19 cellular contexts compared by ENCODE assay signal in the genomic region with DNA sequence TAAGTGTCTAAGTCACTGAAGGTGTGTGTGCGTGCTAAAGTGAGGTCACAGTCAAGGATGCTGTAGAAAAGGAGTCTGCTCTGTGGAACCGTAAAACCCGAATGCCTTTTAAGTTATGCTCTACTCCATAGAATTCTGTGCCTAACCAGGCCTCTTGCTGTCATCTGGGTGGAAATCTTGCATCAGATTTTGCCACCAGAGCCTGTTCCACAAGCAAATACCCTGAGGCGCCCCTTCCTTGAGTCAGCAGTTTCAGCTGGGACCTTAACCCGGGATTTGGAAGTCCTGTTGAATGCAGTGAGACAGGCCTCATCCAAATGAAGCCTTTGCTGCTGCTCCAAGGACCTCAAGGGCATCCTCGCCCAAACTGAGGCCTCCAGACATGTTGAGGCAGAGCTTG.
"Had no signal": no experiment of that assay in that cellular context is flagged by ENCODE, and none has a peak within 500 bp of the region (broad histone marks: within the 10 kb centered on the region; RNA-seq: fewer than 3 reads in every experiment).

No MANE protein-coding gene starts in this region.

- ATAC-seq: activated CD8-positive, alpha-beta T cell treated with anti-CD3 and anti-CD28 coated beads, Interleukin-2, amount 10 ng/mL, durations not matched to agents 7 days and 5 days; gastroesophageal sphincter; left lung; naive thymus-derived CD8-positive, alpha-beta T cell; stimulated activated effector memory CD8-positive, alpha-beta T cell treated with anti-CD3 and anti-CD28 coated beads, Interleukin-12 subunit alpha, Interleukin-12 subunit beta, amount 100 ng/mL, for 72 hours; T-helper 17 cell; WTC11 had no signal

- H3K27ac ChIP-seq: coronary artery, gastroesophageal sphincter, left lung, thyroid gland, uterus had no signal

- H3K4me3 ChIP-seq: coronary artery, gastroesophageal sphincter, left lung, thyroid gland, uterus had no signal

- H3K4me1 ChIP-seq: gastroesophageal sphincter, left lung, thyroid gland, uterus had no signal

- H3K4me3 Mint-ChIP-seq: activated CD8-positive, alpha-beta T cell treated with anti-CD3 and anti-CD28 coated beads, Interleukin-2, amount 10 ng/mL, durations not matched to agents 7 days and 5 days; activated naive CD4-positive, alpha-beta T cell treated with anti-CD3 and anti-CD28 coated beads, Interleukin-2, amount 50 U/mL, for 24 hours; memory B cell; naive thymus-derived CD8-positive, alpha-beta T cell; stimulated activated effector memory CD8-positive, alpha-beta T cell treated with anti-CD3 and anti-CD28 coated beads, Interleukin-12 subunit alpha, Interleukin-12 subunit beta, amount 100 ng/mL, for 72 hours; T-helper 17 cell; WTC11 had no signal

- DNase-seq: activated CD4-positive, alpha-beta T cell treated with anti-CD3 and anti-CD28 coated beads for 48 hours; activated CD8-positive, alpha-beta memory T cell treated with anti-CD3 and anti-CD28 coated beads, Interleukin-2, amount 50 U/mL, for 4 hours; activated CD8-positive, alpha-beta T cell treated with anti-CD3 and anti-CD28 coated beads, Interleukin-2, amount 10 ng/mL, durations not matched to agents 7 days and 5 days; activated effector memory CD4-positive, alpha-beta T cell treated with anti-CD3 and anti-CD28 coated beads, Interleukin-2, amount 50 U/mL, for 16 hours; activated T-cell treated with anti-CD3 and anti-CD28 coated beads, Interleukin-2, amount 50 U/mL, for 48 hours; central memory CD4-positive, alpha-beta T cell; effector CD4-positive, alpha-beta T cell; left lung; naive thymus-derived CD8-positive, alpha-beta T cell; stimulated activated CD4-positive, alpha-beta T cell treated with anti-CD3 and anti-CD28 coated beads, Interleukin-12 subunit alpha, Interleukin-12 subunit beta, amount 100 ng/mL, for 4 hours; T-helper 17 cell; thyroid gland; uterus had no signal

- H3K27me3 ChIP-seq: gastroesophageal sphincter, left lung, thyroid gland, uterus had no signal

- H3K27ac Mint-ChIP-seq: activated CD8-positive, alpha-beta T cell treated with anti-CD3 and anti-CD28 coated beads, Interleukin-2, amount 10 ng/mL, durations not matched to agents 7 days and 5 days; activated naive CD4-positive, alpha-beta T cell treated with anti-CD3 and anti-CD28 coated beads, Interleukin-2, amount 50 U/mL, for 24 hours; memory B cell; naive thymus-derived CD8-positive, alpha-beta T cell; stimulated activated effector memory CD8-positive, alpha-beta T cell treated with anti-CD3 and anti-CD28 coated beads, Interleukin-12 subunit alpha, Interleukin-12 subunit beta, amount 100 ng/mL, for 72 hours; T-helper 17 cell had no signal

- H3K36me3 ChIP-seq: gastroesophageal sphincter, left lung, thyroid gland, uterus had no signal

- H3K27me3 Mint-ChIP-seq: activated naive CD4-positive, alpha-beta T cell treated with anti-CD3 and anti-CD28 coated beads, Interleukin-2, amount 50 U/mL, for 24 hours; memory B cell; naive thymus-derived CD8-positive, alpha-beta T cell; T-helper 17 cell had no signal

- H3K36me3 Mint-ChIP-seq: stimulated activated effector memory CD8-positive, alpha-beta T cell treated with anti-CD3 and anti-CD28 coated beads, Interleukin-12 subunit alpha, Interleukin-12 subunit beta, amount 100 ng/mL, for 72 hours had no signal
